Comparison of ENCODE assay signal across 20 cellular contexts in genomic region chr3:141764946-141765345, GRCh38. TPM values are rescaled to one million over a fixed set of nuclear protein-coding genes. Genes with fewer than 3 reads are reported as not detected.
A peak's percentile ranks its signal among the peaks of the same experiment; 100 is the strongest.
DNase-seq lines count a peak whose midpoint lies in the region; TF ChIP-seq lines count a peak whose summit lies in the region.
"Had no signal": no experiment of that assay in that cellular context is flagged by ENCODE, and none has a peak within 500 bp of the region (broad histone marks: within the 10 kb centered on the region; RNA-seq: fewer than 3 reads in every experiment).

No MANE protein-coding gene starts in this region.

- H3K36me3 ChIP-seq in adipocyte (ENCODE audit: control insufficient read depth, insufficient read depth, low read length, severe bottlenecking) (no peaks in the 10 kb centered on the region), Karpas-422 (ENCODE audit: insufficient read depth, low read length) (no peaks in the 10 kb centered on the region), PC-9 (ENCODE audit: low read depth) (no peaks in the 10 kb centered on the region)
- H3K36me3 ChIP-seq: MG63 had no signal

- no TSS peak for BruUV-seq in PC-9 (replicated peaks; lab: Mats Ljungman, UMichigan)

- POLR2A ChIA-PET in PC-9 (lab: Charles Lee; ENCODE audit: unreplicated experiment): no interaction called here

- CTCF ChIA-PET in PC-9 (lab: Charles Lee): interaction anchor here (0.5 kb wide), 2 partner anchors 50 to 958 kb away, joined by 4 to 6 read pairs; no protein-coding TSS in a partner anchor

- H3K4me2 ChIP-seq in Karpas-422 (ENCODE audit: low read depth, low read length, poor library complexity, severe bottlenecking) (no peak overlapping the region), PC-9 (no peak overlapping the region)

- H3K4me1 ChIP-seq in adipocyte (ENCODE audit: control insufficient read depth, insufficient read depth, low read length) (no peaks in the 10 kb centered on the region), Karpas-422 (ENCODE audit: low read length) (no peaks in the 10 kb centered on the region), PC-9 (replicated peaks; ENCODE audit: insufficient read depth) (no peaks in the 10 kb centered on the region)

- H3K79me2 ChIP-seq in Karpas-422 (ENCODE audit: low read length) (no peaks in the 10 kb centered on the region), PC-9 (ENCODE audit: low read depth) (no peaks in the 10 kb centered on the region)

- H3K9ac ChIP-seq in adipocyte (ENCODE audit: low read length): no peak overlapping the region
- H3K9ac ChIP-seq in Karpas-422 (ENCODE audit: low read length): no peak overlapping the region
- H3K9ac ChIP-seq: GM23248 had no signal

- H3K9me2 ChIP-seq in Karpas-422 (replicated peaks; ENCODE audit: insufficient read depth, low read length) (no peaks in the 10 kb centered on the region), PC-9 (ENCODE audit: insufficient read depth) (no peaks in the 10 kb centered on the region)

- TF ChIP-seq CTCF in PC-9 (conservative IDR thresholded peaks at IDR 0.05): no peak

- H3K27me3 ChIP-seq in adipocyte (replicated peaks; ENCODE audit: control insufficient read depth, insufficient read depth, low read length) (no peaks in the 10 kb centered on the region), Karpas-422 (ENCODE audit: low read length) (no peaks in the 10 kb centered on the region), PC-9 (ENCODE audit: insufficient read depth, low read depth) (no peaks in the 10 kb centered on the region)
- H3K27me3 ChIP-seq: MG63 had no signal

- H3F3A ChIP-seq in PC-9 (ENCODE audit: insufficient read depth, low read depth): no peaks in the 10 kb centered on the region

- H3K4me3 ChIP-seq in adipocyte (ENCODE audit: low read length) (no peak overlapping the region), Karpas-422 (ENCODE audit: low read length) (no peak overlapping the region), PC-9 (no peak overlapping the region)
- H3K4me3 ChIP-seq: GM23248, MG63 had no signal

- H4K20me1 ChIP-seq in Karpas-422 (ENCODE audit: insufficient read depth, low read depth, low read length) (no peaks in the 10 kb centered on the region), PC-9 (ENCODE audit: insufficient read depth) (no peaks in the 10 kb centered on the region)

- H2AFZ ChIP-seq in Karpas-422 (ENCODE audit: low read length) (no peak overlapping the region), PC-9 (no peak overlapping the region)
- H2AFZ ChIP-seq: GM23248 had no signal

- peak; percentile 59 to 74 for DNase-seq in Kasumi-1 (lab: John Stamatoyannopoulos, UW)
- DNase-seq in adipocyte (ENCODE audit: low read depth): peak; percentile 60
- DNase-seq in left kidney (ENCODE audit: low read depth, low spot score): peak; percentile 59
- no peak for DNase-seq in activated CD4-positive, alpha-beta T cell treated with anti-CD3 and anti-CD28 coated beads, Interleukin-2, amount 50 U/mL, for 4 hours
- no peak for DNase-seq in Karpas-422
- no peak for DNase-seq in NCI-H1092 treated with DMSO at 0.1 percent for 48 hours (lab: John Stamatoyannopoulos, UW)
- no peak for DNase-seq in PC-9
- DNase-seq: CD4-positive, alpha-beta memory T cell; DMS79 treated with DMSO at 0.1 percent for 48 hours; GDM1; GM23248; KG1; MG63; NCI-H1105; NCI-H187; NCI-H345; NCI-H526; OCI-M1; RPMI8226; SIG-M5 had no signal

- intact Hi-C loops in PC-9 (cut with micrococcal nuclease; ENCODE audit: unreplicated experiment): no loop called here

- no peaks in the 10 kb centered on the region for H3K9me3 ChIP-seq in adipocyte (ENCODE audit: control insufficient read depth, low read length)
- H3K9me3 ChIP-seq in Karpas-422 (ENCODE audit: low read length): no peaks in the 10 kb centered on the region
- no peaks in the 10 kb centered on the region for H3K9me3 ChIP-seq in PC-9 (ENCODE audit: insufficient read depth, low read depth)
- H3K9me3 ChIP-seq: MG63 had no signal

- no peak overlapping the region for H3K27ac ChIP-seq in Karpas-422 (ENCODE audit: low read length)
- no peak overlapping the region for H3K27ac ChIP-seq in PC-9
- H3K27ac ChIP-seq: GM23248 had no signal

RNA-seq across cellular contexts. Expression of gene GRK7, which starts 1.7 kb away (rescaled TPM):
- not detected in 2 replicates for total RNA-seq in Karpas-422 (2014; rRNA removed; shearing (Covaris generic); ENCODE audit: low replicate concordance)
- total RNA-seq in PC-9 (2021): not detected in 2 replicates
- total RNA-seq: GM23248 had no signal

RNA-seq across cellular contexts. Expression of gene RNF7, which starts 26.8 kb away (rescaled TPM):
- total RNA-seq in Karpas-422 (2014; rRNA removed; shearing (Covaris generic); ENCODE audit: low replicate concordance): 38.5 and 63.9 TPM in 2 replicates
- 82.2 and 89.1 TPM in 2 replicates for total RNA-seq in PC-9 (2021)

Comparison
In these comparisons a context has a peak if more than half of its experiments do, and no peak if none do; other contexts are left out.
1. DNase-seq: peak in Kasumi-1 (2 of 2), adipocyte (single experiment) and left kidney (single experiment); none in activated CD4-positive, alpha-beta T cell treated with anti-CD3 and anti-CD28 coated beads, Interleukin-2, amount 50 U/mL, for 4 hours (0 of 2), Karpas-422 (single experiment), NCI-H1092 treated with DMSO at 0.1 percent for 48 hours (single experiment) and PC-9 (0 of 2).